ENCODE assay signal across 23 cellular contexts in genomic region chr19:30309983-30310805, GRCh38.
DNase-seq lines count a peak whose midpoint lies in the region; ATAC-seq, FAIRE-seq and TF ChIP-seq lines count a peak whose summit lies in the region.
"Had no signal": no experiment of that assay in that cellular context is flagged by ENCODE, and none has a peak within 500 bp of the region (broad histone marks: within the 10 kb centered on the region; RNA-seq: fewer than 3 reads in every experiment).

No MANE protein-coding gene starts in this region.

- H3K9ac ChIP-seq in neural cell (ENCODE audit: low read length): peak overlapping the region; percentile 62

- no peaks in the 10 kb centered on the region for H3K36me3 ChIP-seq in neural cell (ENCODE audit: insufficient read depth, low read length)

- no peak for TF ChIP-seq POLR2A in A549 (IDR thresholded peaks at IDR 0.05; ENCODE audit: low read length)

- H3K27me3 ChIP-seq in neural cell (ENCODE audit: insufficient read depth, low read depth, low read length): no peaks in the 10 kb centered on the region

- CTCF ChIA-PET in A549 (lab: Yijun Ruan, JAX): interaction anchor here (0.6 kb wide), 1 partner anchor 53 kb away, joined by 3 read pairs; no protein-coding TSS in a partner anchor

- no peaks in the 10 kb centered on the region for H4K20me1 ChIP-seq in neural cell (ENCODE audit: insufficient read depth)

- 31% methylated on average over 20 of the region's 20 CpGs for WGBS in A549 (ENCODE audit: missing lambda C conversion rate)

- no peaks in the 10 kb centered on the region for H3K4me1 ChIP-seq in A549

- H3K79me2 ChIP-seq in neural cell (replicated peaks; ENCODE audit: insufficient read depth, low read length): no peaks in the 10 kb centered on the region

- TF ChIP-seq CTCF in A549 (IDR thresholded peaks at IDR 0.05) (no peak), neural cell (IDR thresholded peaks at IDR 0.05; ENCODE audit: poor library complexity, severe bottlenecking) (no peak), GM13977 (IDR thresholded peaks at IDR 0.05; ENCODE audit: extremely low read depth, insufficient read depth, missing control alignments) (no peak)

- H3K27ac ChIP-seq in A549 (no peak overlapping the region), neural cell (ENCODE audit: low read length) (peak overlapping the region; percentile 91)

- H3K9me3 ChIP-seq in A549 (no peaks in the 10 kb centered on the region), neural cell (ENCODE audit: low read length) (no peaks in the 10 kb centered on the region)
- H3K9me3 ChIP-seq: Caco-2 had no signal

- TF ChIP-seq EP300 in A549 (IDR thresholded peaks at IDR 0.05) (no peak), neural cell (conservative IDR thresholded peaks at IDR 0.05; ENCODE audit: poor library complexity, severe bottlenecking) (peak; percentile 79)

- DNase-seq in A549 (ENCODE audit: low read depth in 1 of 2, low spot score in 1 of 2): no peak
- peak; percentile 91 for DNase-seq in NCI-H2171 treated with DMSO at 0.1 percent for 48 hours (lab: John Stamatoyannopoulos, UW)
- peak; percentile 61 for DNase-seq in cerebellar cortex (ENCODE audit: low spot score)
- no peak for DNase-seq in NCI-H82 (lab: John Stamatoyannopoulos, UW)
- DNase-seq in activated CD4-positive, CD25-positive, alpha-beta regulatory T cell treated with anti-CD3 and anti-CD28 coated beads, Interleukin-2, amount 50 U/mL, for 72 hours: no peak
- no peak for DNase-seq in DMS53 treated with DMSO at 0.1 percent for 48 hours (lab: John Stamatoyannopoulos, UW; ENCODE audit: unreplicated experiment)
- DNase-seq in GM13977 (ENCODE audit: low spot score): no peak
- DNase-seq: 8988T; Caco-2; CD4-positive, CD25-positive, alpha-beta regulatory T cell; HCEC 1CT; MM.1S; NCI-H1092 treated with DMSO at 0.1 percent for 48 hours; NCI-H1694; NCI-H2227 treated with DMSO at 0.1 percent for 48 hours; NCI-H524 treated with DMSO at 0.1 percent for 48 hours; PC-3; RPMI8226; SIG-M5 had no signal

- POLR2A ChIA-PET in A549 (lab: Yijun Ruan, JAX): no interaction called here

- no peaks in the 10 kb centered on the region for H3K9me2 ChIP-seq in neural cell (ENCODE audit: insufficient read depth, low read length)

- FAIRE-seq in A549 (lab: Jason Lieb, UNC): peak; percentile 80
- FAIRE-seq: GM12878, GM18507 had no signal

- H3K4me2 ChIP-seq in A549 (no peak overlapping the region), neural cell (ENCODE audit: low read length) (peak overlapping the region; percentile 31)
- H3K4me2 ChIP-seq: GM23338 had no signal

- no peak overlapping the region for H2AFZ ChIP-seq in neural cell (ENCODE audit: low read depth, low read length)
- H2AFZ ChIP-seq: GM23338 had no signal

- H3K4me3 ChIP-seq in A549: no peak overlapping the region
- peak overlapping the region; percentile 39 for H3K4me3 ChIP-seq in neural cell (ENCODE audit: low read length)
- H3K4me3 ChIP-seq: GM12878, GM23338 had no signal

- no peak for ATAC-seq in A549
- ATAC-seq: GM12878, GM23338, PC-3 had no signal

- in situ Hi-C loops in GM13977 (cut with MboI; ENCODE audit: low pct_unique_long_range_greater_than_20kb, low sequenced_read_pairs, unreplicated experiment): no loop called here

- H3F3A ChIP-seq in neural cell (ENCODE audit: insufficient read depth, low read length, poor library complexity, severe bottlenecking): no peaks in the 10 kb centered on the region

- TF ChIP-seq RAD21 in A549 (conservative IDR thresholded peaks at IDR 0.05 in 1 of 2, IDR thresholded peaks at IDR 0.05 in 1 of 2) (no peak), neural cell (conservative IDR thresholded peaks at IDR 0.05) (peak; percentile 18)

TF ChIP-seq in A549, 52 proteins besides CTCF, POLR2A, EP300 and RAD21:
- TF ChIP-seq NPAS2 (CRISPR knock-in tag; IDR thresholded peaks at IDR 0.05; ENCODE audit: borderline replicate concordance) (no peak), CHD2 (IDR thresholded peaks at IDR 0.05; ENCODE audit: low read length, partially characterized antibody) (no peak), FOSL2 (IDR thresholded peaks at IDR 0.05) (no peak), FOSL2 (CRISPR knock-in tag; IDR thresholded peaks at IDR 0.05) (no peak), MAZ (IDR thresholded peaks at IDR 0.05; ENCODE audit: borderline replicate concordance, low read depth, low read length) (no peak), NR3C1 (IDR thresholded peaks at IDR 0.05) (no peak), TFCP2L1 (CRISPR knock-in tag; IDR thresholded peaks at IDR 0.05) (no peak), TP53 (CRISPR knock-in tag; IDR thresholded peaks at IDR 0.05) (no peak), MAX (IDR thresholded peaks at IDR 0.05) (no peak), FOSB (CRISPR knock-in tag; IDR thresholded peaks at IDR 0.05) (no peak)

TF ChIP-seq in neural cell, 6 proteins besides CTCF, POLR2A, EP300 and RAD21:
- peak; percentile 63 for TF ChIP-seq POLR2AphosphoS5 (IDR thresholded peaks at IDR 0.05)
- TF ChIP-seq MXI1 (conservative IDR thresholded peaks at IDR 0.05; ENCODE audit: poor library complexity, severe bottlenecking): no peak
- TF ChIP-seq, protein P1, sequence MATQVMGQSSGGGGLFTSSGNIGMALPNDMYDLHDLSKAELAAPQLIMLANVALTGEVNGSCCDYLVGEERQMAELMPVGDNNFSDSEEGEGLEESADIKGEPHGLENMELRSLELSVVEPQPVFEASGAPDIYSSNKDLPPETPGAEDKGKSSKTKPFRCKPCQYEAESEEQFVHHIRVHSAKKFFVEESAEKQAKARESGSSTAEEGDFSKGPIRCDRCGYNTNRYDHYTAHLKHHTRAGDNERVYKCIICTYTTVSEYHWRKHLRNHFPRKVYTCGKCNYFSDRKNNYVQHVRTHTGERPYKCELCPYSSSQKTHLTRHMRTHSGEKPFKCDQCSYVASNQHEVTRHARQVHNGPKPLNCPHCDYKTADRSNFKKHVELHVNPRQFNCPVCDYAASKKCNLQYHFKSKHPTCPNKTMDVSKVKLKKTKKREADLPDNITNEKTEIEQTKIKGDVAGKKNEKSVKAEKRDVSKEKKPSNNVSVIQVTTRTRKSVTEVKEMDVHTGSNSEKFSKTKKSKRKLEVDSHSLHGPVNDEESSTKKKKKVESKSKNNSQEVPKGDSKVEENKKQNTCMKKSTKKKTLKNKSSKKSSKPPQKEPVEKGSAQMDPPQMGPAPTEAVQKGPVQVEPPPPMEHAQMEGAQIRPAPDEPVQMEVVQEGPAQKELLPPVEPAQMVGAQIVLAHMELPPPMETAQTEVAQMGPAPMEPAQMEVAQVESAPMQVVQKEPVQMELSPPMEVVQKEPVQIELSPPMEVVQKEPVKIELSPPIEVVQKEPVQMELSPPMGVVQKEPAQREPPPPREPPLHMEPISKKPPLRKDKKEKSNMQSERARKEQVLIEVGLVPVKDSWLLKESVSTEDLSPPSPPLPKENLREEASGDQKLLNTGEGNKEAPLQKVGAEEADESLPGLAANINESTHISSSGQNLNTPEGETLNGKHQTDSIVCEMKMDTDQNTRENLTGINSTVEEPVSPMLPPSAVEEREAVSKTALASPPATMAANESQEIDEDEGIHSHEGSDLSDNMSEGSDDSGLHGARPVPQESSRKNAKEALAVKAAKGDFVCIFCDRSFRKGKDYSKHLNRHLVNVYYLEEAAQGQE (IDR thresholded peaks at IDR 0.05; ENCODE audit: borderline replicate concordance): peak; percentile 61
- no peak for TF ChIP-seq SMC3 (conservative IDR thresholded peaks at IDR 0.05; ENCODE audit: poor library complexity)
- no peak for TF ChIP-seq TAF1 (IDR thresholded peaks at IDR 0.05; ENCODE audit: low read depth)
- TF ChIP-seq EZH2 (IDR thresholded peaks at IDR 0.05; ENCODE audit: borderline replicate concordance, insufficient read depth, low read length, poor library complexity, severe bottlenecking): no peak

Comparison
In these comparisons a context has a peak if more than half of its experiments do, and no peak if none do; other contexts are left out.
1. DNase-seq: peak in NCI-H2171 treated with DMSO at 0.1 percent for 48 hours (single experiment) and cerebellar cortex (single experiment); none in A549 (0 of 2), NCI-H82 (single experiment), activated CD4-positive, CD25-positive, alpha-beta regulatory T cell treated with anti-CD3 and anti-CD28 coated beads, Interleukin-2, amount 50 U/mL, for 72 hours (single experiment), DMS53 treated with DMSO at 0.1 percent for 48 hours (single experiment) and GM13977 (single experiment).